15 cellular contexts compared by ENCODE assay signal in genomic region chr18:55982992-55983391, GRCh38.
A peak's percentile ranks its signal among the peaks of the same experiment; 100 is the strongest.
DNase-seq lines count a peak whose midpoint lies in the region; ATAC-seq and TF ChIP-seq lines count a peak whose summit lies in the region.
"Had no signal": no experiment of that assay in that cellular context is flagged by ENCODE, and none has a peak within 500 bp of the region (broad histone marks: within the 10 kb centered on the region; RNA-seq: fewer than 3 reads in every experiment).

No MANE protein-coding gene starts in this region.

- no peak for TF ChIP-seq POLR2A in lower leg skin (IDR thresholded peaks at IDR 0.05)
- no peak for TF ChIP-seq POLR2A in testis (IDR thresholded peaks at IDR 0.05)

- 13 to 16% methylated on average over 3 of the region's 3 CpGs for WGBS in GM23248 (ENCODE audit: low coverage in 1 of 2, low lambda C conversion rate in 2 of 2, missing lambda C conversion rate in 2 of 2), 2 experiments
- 58 to 64% methylated on average over 3 of the region's 3 CpGs for WGBS in lower leg skin, 2 donors
- WGBS in testis, 2 donors: 64 to 71% methylated on average over 3 of the region's 3 CpGs

- no peaks in the 10 kb centered on the region for H3K27me3 ChIP-seq in GM23248 (replicated peaks; ENCODE audit: insufficient read depth)
- no peaks in the 10 kb centered on the region for H3K27me3 ChIP-seq in PC-3 (ENCODE audit: low read length)
- no peaks in the 10 kb centered on the region for H3K27me3 ChIP-seq in parathyroid adenoma (ENCODE audit: control insufficient read depth, insufficient read depth, low read length)
- H3K27me3 ChIP-seq in colonic mucosa: no peaks in the 10 kb centered on the region
- H3K27me3 ChIP-seq in testis: no peaks in the 10 kb centered on the region
- H3K27me3 ChIP-seq: tibial artery had no signal

- H3K9me2 ChIP-seq in GM23248 (ENCODE audit: insufficient read depth): no peaks in the 10 kb centered on the region
- no peaks in the 10 kb centered on the region for H3K9me2 ChIP-seq in PC-3 (replicated peaks; ENCODE audit: low read length)

- TF ChIP-seq CTCF in PC-3 (conservative IDR thresholded peaks at IDR 0.05; ENCODE audit: low read depth, low read length) (no peak), parathyroid adenoma (IDR thresholded peaks at IDR 0.05) (no peak), lower leg skin (IDR thresholded peaks at IDR 0.05) (no peak), colonic mucosa (IDR thresholded peaks at IDR 0.05) (no peak), testis (IDR thresholded peaks at IDR 0.05) (no peak)

- CTCF ChIA-PET in PC-3 (lab: Charles Lee): no interaction called here

- intact Hi-C loops in PC-3 (cut with micrococcal nuclease): no loop called here
- intact Hi-C loops in lower leg skin (cut with DNase I; ENCODE audit: low total_unique reads): no loop called here
- intact Hi-C loops in colonic mucosa (cut with DNase I): no loop called here
- intact Hi-C loops in testis (cut with DNase I; ENCODE audit: low total_unique reads): no loop called here

- POLR2A ChIA-PET in PC-3 (lab: Charles Lee; ENCODE audit: unreplicated experiment): no interaction called here

- BruUV-seq in PC-3 (replicated peaks; lab: Mats Ljungman, UMichigan): no TSS peak

- DNase-seq in GM23248 (peak; percentile 17), PC-3 (peak; percentile 12), fibroblast of peridontal ligament (ENCODE audit: extremely low read depth) (peak; percentile 33), kidney tubule cell (ENCODE audit: low spot score) (no peak), lower leg skin (ENCODE audit: low spot score in 2 of 2) (no peak), colonic mucosa (no peak), testis (no peak)
- DNase-seq: activated CD8-positive, alpha-beta T cell treated with anti-CD3 and anti-CD28 coated beads for 36 hours; aorta; GDM1; NCI-H2171; stimulated activated CD4-positive, alpha-beta T cell treated with anti-CD3 and anti-CD28 coated beads, Interleukin-2, amount 100 ng/mL, for 48 hours; tibial artery had no signal

- peak overlapping the region; percentile 40 for H3K4me2 ChIP-seq in GM23248 (ENCODE audit: unreplicated experiment)
- no peak overlapping the region for H3K4me2 ChIP-seq in PC-3 (ENCODE audit: low read length)
- H3K4me2 ChIP-seq in parathyroid adenoma (ENCODE audit: low read length): no peak overlapping the region

- H3K27ac ChIP-seq in GM23248 (no peak overlapping the region), PC-3 (ENCODE audit: low read length) (no peak overlapping the region), parathyroid adenoma (peak overlapping the region; percentile 20), colonic mucosa (no peak overlapping the region), testis (no peak overlapping the region)
- H3K27ac ChIP-seq: tibial artery had no signal

- H3K79me2 ChIP-seq in GM23248 (ENCODE audit: insufficient read depth): no peaks in the 10 kb centered on the region
- H3K79me2 ChIP-seq in PC-3 (ENCODE audit: low read length): no peaks in the 10 kb centered on the region
- no peaks in the 10 kb centered on the region for H3K79me2 ChIP-seq in parathyroid adenoma

- H4K20me1 ChIP-seq in GM23248 (ENCODE audit: insufficient read depth): no peaks in the 10 kb centered on the region
- no peaks in the 10 kb centered on the region for H4K20me1 ChIP-seq in PC-3 (ENCODE audit: low read length)

- in situ Hi-C loops in GM23248 (cut with MboI): no loop called here

- H2AFZ ChIP-seq in GM23248: peak overlapping the region; percentile 67
- H2AFZ ChIP-seq in PC-3 (ENCODE audit: low read length): no peak overlapping the region
- no peak overlapping the region for H2AFZ ChIP-seq in parathyroid adenoma

- H3K9me3 ChIP-seq in GM23248 (ENCODE audit: low read depth) (no peaks in the 10 kb centered on the region), PC-3 (ENCODE audit: low read length) (0 out of 2 replicates have a peak, but pooled peaks cover 4% of the 10 kb centered on the region), parathyroid adenoma (ENCODE audit: control insufficient read depth, low read length) (no peaks in the 10 kb centered on the region), colonic mucosa (no peaks in the 10 kb centered on the region), testis (no peaks in the 10 kb centered on the region)

- H3F3A ChIP-seq in GM23248 (ENCODE audit: insufficient read depth): no peaks in the 10 kb centered on the region
- H3F3A ChIP-seq in PC-3 (ENCODE audit: low read length, unreplicated experiment): no peaks in the 10 kb centered on the region

- no peak overlapping the region for H3K9ac ChIP-seq in GM23248
- no peak overlapping the region for H3K9ac ChIP-seq in PC-3 (ENCODE audit: low read length)
- H3K9ac ChIP-seq in parathyroid adenoma: no peak overlapping the region
- H3K9ac ChIP-seq in colonic mucosa (ENCODE audit: low read depth in 2 of 2, low read length in 2 of 2): no peak overlapping the region

- H3K4me1 ChIP-seq in GM23248 (ENCODE audit: insufficient read depth) (peaks cover 10% of the 10 kb centered on the region), PC-3 (ENCODE audit: insufficient read depth, low read length) (no peaks in the 10 kb centered on the region), parathyroid adenoma (no peaks in the 10 kb centered on the region), colonic mucosa (no peaks in the 10 kb centered on the region), testis (no peaks in the 10 kb centered on the region)
- H3K4me1 ChIP-seq: tibial artery had no signal

- H3K36me3 ChIP-seq in GM23248 (ENCODE audit: low read depth) (no peaks in the 10 kb centered on the region), PC-3 (ENCODE audit: low read depth, low read length) (no peaks in the 10 kb centered on the region), parathyroid adenoma (ENCODE audit: control insufficient read depth, insufficient read depth, low read length) (no peaks in the 10 kb centered on the region), colonic mucosa (no peaks in the 10 kb centered on the region), testis (ENCODE audit: low read depth, missing control alignments) (no peaks in the 10 kb centered on the region)
- H3K36me3 ChIP-seq: tibial artery had no signal

- no peak for ATAC-seq in PC-3
- ATAC-seq: activated CD8-positive, alpha-beta T cell treated with anti-CD3 and anti-CD28 coated beads for 36 hours; HepG2 had no signal

- H3K4me3 ChIP-seq in GM23248 (no peak overlapping the region), PC-3 (ENCODE audit: low read length) (no peak overlapping the region), parathyroid adenoma (ENCODE audit: low read depth, low read length) (no peak overlapping the region), lower leg skin (ENCODE audit: low read depth, poor library complexity, severe bottlenecking) (no peak overlapping the region), colonic mucosa (no peak overlapping the region), testis (no peak overlapping the region)
- H3K4me3 ChIP-seq: tibial artery had no signal

Comparison
In these comparisons a context has a peak if more than half of its experiments do, and no peak if none do; other contexts are left out.
1. DNase-seq: peak in GM23248 (single experiment), PC-3 (single experiment) and fibroblast of peridontal ligament (single experiment); none in kidney tubule cell (single experiment), lower leg skin (0 of 2), colonic mucosa (single experiment) and testis (single experiment).